Comparison of ENCODE assay signal across 1 cellular context in the genomic region with DNA sequence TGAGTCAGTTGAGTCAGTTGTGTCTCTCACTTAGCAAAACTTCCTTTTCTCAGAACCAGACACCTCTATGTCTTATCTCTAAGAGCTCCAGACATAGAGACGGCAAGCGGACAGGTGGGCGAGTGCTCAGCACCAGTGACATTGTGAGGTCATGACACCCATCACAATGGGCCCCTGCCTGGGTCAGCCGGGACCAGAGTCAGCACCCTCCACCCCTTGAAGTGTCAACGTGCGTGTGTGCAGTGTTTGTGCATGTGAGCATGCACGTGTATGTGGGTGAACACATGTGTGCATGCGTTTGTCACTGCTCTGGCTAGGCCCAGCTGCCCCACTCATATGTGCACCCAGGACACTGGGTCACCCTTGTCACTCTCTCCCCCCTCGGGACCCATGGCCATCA.
TF ChIP-seq lines count a peak whose summit lies in the region.

Gene TBC1D28 (minus strand): TSS at position 101 of the 400 bp plus-strand sequence. CDS start 3,039 bp downstream, outside the sequence.

TF ChIP-seq in HepG2, 621 proteins besides CTCF, POLR2A, EP300 and RAD21:
- TF ChIP-seq, protein P1, sequence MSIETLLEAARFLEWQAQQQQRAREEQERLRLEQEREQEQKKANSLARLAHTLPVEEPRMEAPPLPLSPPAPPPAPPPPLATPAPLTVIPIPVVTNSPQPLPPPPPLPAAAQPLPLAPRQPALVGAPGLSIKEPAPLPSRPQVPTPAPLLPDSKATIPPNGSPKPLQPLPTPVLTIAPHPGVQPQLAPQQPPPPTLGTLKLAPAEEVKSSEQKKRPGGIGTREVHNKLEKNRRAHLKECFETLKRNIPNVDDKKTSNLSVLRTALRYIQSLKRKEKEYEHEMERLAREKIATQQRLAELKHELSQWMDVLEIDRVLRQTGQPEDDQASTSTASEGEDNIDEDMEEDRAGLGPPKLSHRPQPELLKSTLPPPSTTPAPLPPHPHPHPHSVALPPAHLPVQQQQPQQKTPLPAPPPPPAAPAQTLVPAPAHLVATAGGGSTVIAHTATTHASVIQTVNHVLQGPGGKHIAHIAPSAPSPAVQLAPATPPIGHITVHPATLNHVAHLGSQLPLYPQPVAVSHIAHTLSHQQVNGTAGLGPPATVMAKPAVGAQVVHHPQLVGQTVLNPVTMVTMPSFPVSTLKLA (IDR thresholded peaks at IDR 0.05), result peak; percentile 75
